ENCODE assay signal across 18 cellular contexts in genomic region chr6:116139917-116140316, GRCh38. TPM values are rescaled to one million over a fixed set of nuclear protein-coding genes. Genes with fewer than 3 reads are reported as not detected.
A peak's percentile ranks its signal among the peaks of the same experiment; 100 is the strongest.
DNase-seq lines count a peak whose midpoint lies in the region; ATAC-seq and TF ChIP-seq lines count a peak whose summit lies in the region.
"Had no signal": no experiment of that assay in that cellular context is flagged by ENCODE, and none has a peak within 500 bp of the region (broad histone marks: within the 10 kb centered on the region; RNA-seq: fewer than 3 reads in every experiment).

No MANE protein-coding gene starts in this region.

- H3K4me3 Mint-ChIP-seq in Caco-2 (ENCODE audit: unreplicated experiment) (no peak overlapping the region), HFFc6 (no peak overlapping the region)
- no peak overlapping the region for H3K4me3 Mint-ChIP-seq in activated CD4-positive, alpha-beta T cell treated with anti-CD3 and anti-CD28 coated beads for 36 hours

- DNase-seq in Caco-2, result peak in 1 of 2 experiments; percentile 24
- no peak for DNase-seq in HFFc6
- peak; percentile 9 for DNase-seq in SK-MEL-5 (ENCODE audit: low read depth, low spot score)
- DNase-seq in iPS-NIHi7 (ENCODE audit: extremely low spot score), result peak; percentile 34
- DNase-seq in HuH-7.5 (ENCODE audit: low spot score), result no peak
- no peak for DNase-seq in posterior cingulate gyrus
- no peak for DNase-seq in activated CD4-positive, alpha-beta T cell treated with anti-CD3 and anti-CD28 coated beads for 36 hours
- DNase-seq in effector memory CD4-positive, alpha-beta T cell, result no peak
- DNase-seq: activated CD8-positive, alpha-beta memory T cell treated with anti-CD3 and anti-CD28 coated beads for 24 hours; cerebellar nuclear complex; midbrain; stimulated activated CD4-positive, alpha-beta T cell treated with anti-CD3 and anti-CD28 coated beads, Interleukin-4, amount 100 ng/mL, for 1 hour; stimulated activated CD8-positive, alpha-beta memory T cell treated with anti-CD3 and anti-CD28 coated beads, Interleukin-4, amount 100 ng/mL, for 48 hours had no signal

- H3K9me3 Mint-ChIP-seq in Caco-2 (ENCODE audit: unreplicated experiment) (no peaks in the 10 kb centered on the region), HFFc6 (no peaks in the 10 kb centered on the region)
- H3K9me3 Mint-ChIP-seq in activated CD4-positive, alpha-beta T cell treated with anti-CD3 and anti-CD28 coated beads for 36 hours (ENCODE audit: low read depth), result no peaks in the 10 kb centered on the region

- intact Hi-C loops in Caco-2 (cut with micrococcal nuclease; ENCODE audit: unreplicated experiment), result no loop called here
- intact Hi-C loops in posterior cingulate gyrus (cut with DNase I), result no loop called here
- intact Hi-C loops in activated CD4-positive, alpha-beta T cell treated with anti-CD3 and anti-CD28 coated beads for 36 hours (cut with DNase I, micrococcal nuclease), result no loop called here

- peaks cover 14% of the 10 kb centered on the region for H3K4me1 Mint-ChIP-seq in Caco-2 (ENCODE audit: low read depth, unreplicated experiment)
- H3K4me1 Mint-ChIP-seq in HFFc6 (ENCODE audit: low read depth), result peaks cover 13% of the 10 kb centered on the region
- H3K4me1 Mint-ChIP-seq in activated CD4-positive, alpha-beta T cell treated with anti-CD3 and anti-CD28 coated beads for 36 hours, result peaks cover 10% of the 10 kb centered on the region

- H3K27ac Mint-ChIP-seq in Caco-2 (ENCODE audit: unreplicated experiment) (no peak overlapping the region), HFFc6 (no peak overlapping the region)
- H3K27ac Mint-ChIP-seq in activated CD4-positive, alpha-beta T cell treated with anti-CD3 and anti-CD28 coated beads for 36 hours, result no peak overlapping the region

- H3K9me3 ChIP-seq in Caco-2, result no peaks in the 10 kb centered on the region
- H3K9me3 ChIP-seq in effector memory CD4-positive, alpha-beta T cell (ENCODE audit: control insufficient read depth, low read length), result no peaks in the 10 kb centered on the region
- H3K9me3 ChIP-seq: gastroesophageal sphincter had no signal

- H3K27me3 Mint-ChIP-seq in Caco-2 (ENCODE audit: insufficient read depth, unreplicated experiment), result no peaks in the 10 kb centered on the region
- no peaks in the 10 kb centered on the region for H3K27me3 Mint-ChIP-seq in HFFc6 (ENCODE audit: insufficient read depth)
- no peaks in the 10 kb centered on the region for H3K27me3 Mint-ChIP-seq in activated CD4-positive, alpha-beta T cell treated with anti-CD3 and anti-CD28 coated beads for 36 hours

- no peak for ATAC-seq in activated CD4-positive, alpha-beta T cell treated with anti-CD3 and anti-CD28 coated beads for 36 hours
- ATAC-seq: gastroesophageal sphincter, sciatic nerve had no signal

- in situ Hi-C loops in SK-MEL-5 (cut with HindIII; ENCODE audit: low pct_unique_long_range_greater_than_20kb, low sequenced_read_pairs), result no loop called here

- CTCF ChIA-PET in Caco-2 (lab: Charles Lee), result no interaction called here
- CTCF ChIA-PET in activated CD4-positive, alpha-beta T cell treated with anti-CD3 and anti-CD28 coated beads for 36 hours (lab: Charles Lee), result no interaction called here

- H3K4me1 ChIP-seq in Caco-2, result peaks cover 4% of the 10 kb centered on the region
- H3K4me1 ChIP-seq in effector memory CD4-positive, alpha-beta T cell (ENCODE audit: control insufficient read depth, insufficient read depth, low read length, poor library complexity, severe bottlenecking), result no peaks in the 10 kb centered on the region
- H3K4me1 ChIP-seq: gastroesophageal sphincter had no signal

- H3K4me3 ChIP-seq in Caco-2 (ENCODE audit: low read depth, low read length), result no peak overlapping the region
- H3K4me3 ChIP-seq in effector memory CD4-positive, alpha-beta T cell (ENCODE audit: insufficient read depth, low read depth, low read length, poor library complexity, severe bottlenecking), result no peak overlapping the region
- H3K4me3 ChIP-seq: gastroesophageal sphincter had no signal

- no TSS peak for BruUV-seq in Caco-2 (replicated peaks; lab: Mats Ljungman, UMichigan)

- H3K36me3 ChIP-seq in Caco-2 (ENCODE audit: control insufficient read depth, insufficient read depth, low read length), result no peaks in the 10 kb centered on the region
- peaks cover 2% of the 10 kb centered on the region for H3K36me3 ChIP-seq in effector memory CD4-positive, alpha-beta T cell (ENCODE audit: control insufficient read depth, insufficient read depth, low read length)

- peak; percentile 47 to 65 for TF ChIP-seq CTCF in Caco-2 (IDR thresholded peaks at IDR 0.05; ENCODE audit: insufficient read depth in 1 of 2, low read depth in 1 of 2, low read length in 1 of 2, severe bottlenecking in 1 of 2, unreplicated experiment in 1 of 2)
- peak; percentile 11; the same call in 1 of the 2 replicates for TF ChIP-seq CTCF in HFFc6 (IDR thresholded peaks at IDR 0.05)

- no peak overlapping the region for H3K27ac ChIP-seq in effector memory CD4-positive, alpha-beta T cell (ENCODE audit: insufficient read depth, low read length, poor library complexity, severe bottlenecking)
- H3K27ac ChIP-seq: gastroesophageal sphincter had no signal

- POLR2A ChIA-PET in Caco-2 (lab: Charles Lee), result no interaction called here
- POLR2A ChIA-PET in activated CD4-positive, alpha-beta T cell treated with anti-CD3 and anti-CD28 coated beads for 36 hours (lab: Charles Lee), result no interaction called here

- H3K36me3 Mint-ChIP-seq in Caco-2 (ENCODE audit: insufficient read depth, unreplicated experiment) (no peaks in the 10 kb centered on the region), HFFc6 (ENCODE audit: low read depth) (no peaks in the 10 kb centered on the region; the same call in 1 of the 2 replicates)
- H3K36me3 Mint-ChIP-seq in activated CD4-positive, alpha-beta T cell treated with anti-CD3 and anti-CD28 coated beads for 36 hours (ENCODE audit: low read depth), result peaks cover 3% of the 10 kb centered on the region

- H3K27me3 ChIP-seq in Caco-2 (replicated peaks; ENCODE audit: control insufficient read depth, insufficient read depth, low read length), result no peaks in the 10 kb centered on the region
- H3K27me3 ChIP-seq in effector memory CD4-positive, alpha-beta T cell (replicated peaks; ENCODE audit: control insufficient read depth, insufficient read depth, low read length, poor library complexity, severe bottlenecking), result no peaks in the 10 kb centered on the region
- H3K27me3 ChIP-seq: gastroesophageal sphincter had no signal

RNA-seq across cellular contexts. Expression of gene COL10A1, which starts 14.0 kb away (rescaled TPM):
- total RNA-seq in Caco-2 (2022), result not detected in 2 replicates
- 1 to 10 TPM in 5 of 6 experiments, under 1 TPM in 1; 0.91 to 3.3 (median 1.9) TPM for total RNA-seq in HFFc6 (2021; fragmentation: NEBNext Ultra II Directional; extraction: Animal tissue kit (Norgen Biotek cat#: 25700))
- not detected in 2 replicates for total RNA-seq in SK-MEL-5 (2014; rRNA removed; shearing (Covaris generic))
- polyA plus RNA-seq in SK-MEL-5 (2015; cell fraction: cytosol; rRNA removed), result not detected in 2 replicates
- not detected in 2 replicates for polyA plus RNA-seq in SK-MEL-5 (2015; cell fraction: nucleus; rRNA removed)
- not detected for total RNA-seq in activated CD4-positive, alpha-beta T cell treated with anti-CD3 and anti-CD28 coated beads for 36 hours
- total RNA-seq: endothelial cell of umbilical vein, gastroesophageal sphincter, temporal lobe had no signal
- polyA plus RNA-seq: adipose tissue, endothelial cell of umbilical vein had no signal

RNA-seq across cellular contexts. Expression of gene NT5DC1, which starts 39.3 kb away (rescaled TPM):
- total RNA-seq in Caco-2 (2022), result 54.3 and 55.0 TPM in 2 replicates
- total RNA-seq in HFFc6 (2021; fragmentation: NEBNext Ultra II Directional; extraction: Animal tissue kit (Norgen Biotek cat#: 25700)), result 10 to 100 TPM; 24.8 to 35.3 (median 31.9) TPM
- 37.7 and 37.9 TPM in 2 replicates for total RNA-seq in SK-MEL-5 (2014; rRNA removed; shearing (Covaris generic))
- polyA plus RNA-seq in SK-MEL-5 (2015; cell fraction: cytosol; rRNA removed), result 46.7 and 51.9 TPM in 2 replicates
- polyA plus RNA-seq in SK-MEL-5 (2015; cell fraction: nucleus; rRNA removed), result 241 and 242 TPM in 2 replicates
- total RNA-seq in activated CD4-positive, alpha-beta T cell treated with anti-CD3 and anti-CD28 coated beads for 36 hours, result 10 to 100 TPM; 39.4 to 42.4 TPM

Comparison
In these comparisons a context has a peak if more than half of its experiments do, and no peak if none do; other contexts are left out.
1. DNase-seq: peak in SK-MEL-5 (single experiment) and iPS-NIHi7 (single experiment); none in HFFc6 (single experiment), HuH-7.5 (single experiment), posterior cingulate gyrus (0 of 10), activated CD4-positive, alpha-beta T cell treated with anti-CD3 and anti-CD28 coated beads for 36 hours (single experiment) and effector memory CD4-positive, alpha-beta T cell (0 of 3).